18 cellular contexts compared by ENCODE assay signal in genomic region chr12:29153231-29153630, GRCh38. TPM values are rescaled to one million over a fixed set of nuclear protein-coding genes. Genes with fewer than 3 reads are reported as not detected.
DNase-seq lines count a peak whose midpoint lies in the region; FAIRE-seq and TF ChIP-seq lines count a peak whose summit lies in the region.
"Had no signal": no experiment of that assay in that cellular context is flagged by ENCODE, and none has a peak within 500 bp of the region (broad histone marks: within the 10 kb centered on the region; RNA-seq: fewer than 3 reads in every experiment).

No MANE protein-coding gene starts in this region.

- intact Hi-C loops in thyroid gland (cut with DNase I) (no loop called here), prostate gland (cut with DNase I) (no loop called here)

- WGBS in thyroid gland, 2 donors: 54 to 57% methylated on average over 3 of the region's 3 CpGs
- WGBS in prostate gland: 49% methylated on average over 3 of the region's 3 CpGs

- no peak for FAIRE-seq in GM19239 (lab: Jason Lieb, UNC)
- FAIRE-seq: small intestine had no signal

- H3K36me3 ChIP-seq in thyroid gland: no peaks in the 10 kb centered on the region
- H3K36me3 ChIP-seq in prostate gland: no peaks in the 10 kb centered on the region
- H3K36me3 ChIP-seq: gastrocnemius medialis, left lung, neural progenitor cell, WERI-Rb-1 had no signal

- DNase-seq in KBM-7: peak; percentile 31
- peak; percentile 60 for DNase-seq in RPMI8226
- peak; percentile 43 for DNase-seq in iPS-NIHi7 (ENCODE audit: extremely low spot score)
- no peak for DNase-seq in GM19239 (ENCODE audit: insufficient read length, low spot score)
- DNase-seq in thyroid gland: no peak
- no peak for DNase-seq in prostate gland (ENCODE audit: low spot score)
- DNase-seq in C1 segment of cervical spinal cord (lab: John Stamatoyannopoulos, UW): no peak
- DNase-seq: activated T-cell treated with anti-CD3 and anti-CD28 coated beads, Interleukin-2, amount 50 U/mL, for 4 hours; effector CD8-positive, alpha-beta T cell; gastrocnemius medialis; Kasumi-1; left lung; SIG-M5; small intestine; trophoblast cell; WERI-Rb-1 had no signal

- 0 out of 2 replicates have a peak, but pooled peaks have one; percentile 2 for TF ChIP-seq CTCF in 22Rv1 (IDR thresholded peaks at IDR 0.05)
- TF ChIP-seq CTCF in thyroid gland (IDR thresholded peaks at IDR 0.05): no peak
- no peak for TF ChIP-seq CTCF in prostate gland (IDR thresholded peaks at IDR 0.05)

- no peak for TF ChIP-seq POLR2A in thyroid gland (IDR thresholded peaks at IDR 0.05)
- no peak for TF ChIP-seq POLR2A in prostate gland (IDR thresholded peaks at IDR 0.05)

- H3K4me1 ChIP-seq in thyroid gland (no peaks in the 10 kb centered on the region), prostate gland (replicated peaks) (no peaks in the 10 kb centered on the region)

- in situ Hi-C loops in KBM-7 (cut with MboI; ENCODE audit: low pct_unique_long_range_greater_than_20kb, low sequenced_read_pairs): no loop called here

- H3K4me3 ChIP-seq in thyroid gland (replicated peaks in 1 of 3): no peak overlapping the region
- H3K4me3 ChIP-seq in prostate gland: no peak overlapping the region
- H3K4me3 ChIP-seq: gastrocnemius medialis, left lung, neural progenitor cell had no signal

- H3K9me3 ChIP-seq in thyroid gland (no peaks in the 10 kb centered on the region), prostate gland (no peaks in the 10 kb centered on the region)
- H3K9me3 ChIP-seq: gastrocnemius medialis, left lung had no signal

- H3K27me3 ChIP-seq in thyroid gland: no peaks in the 10 kb centered on the region
- H3K27me3 ChIP-seq in prostate gland (replicated peaks; ENCODE audit: insufficient read depth): no peaks in the 10 kb centered on the region

- H3K27ac ChIP-seq in 22Rv1: peak overlapping the region; percentile 31; the same call in 1 of the 2 replicates
- H3K27ac ChIP-seq in thyroid gland: no peak overlapping the region
- H3K27ac ChIP-seq in prostate gland: no peak overlapping the region
- H3K27ac ChIP-seq: gastrocnemius medialis, neural progenitor cell, WERI-Rb-1 had no signal

RNA-seq across cellular contexts. Expression of gene FAR2, which starts 4.2 kb away (rescaled TPM):
- total RNA-seq in thyroid gland (1 to 10 TPM; 3.2 to 9.1 (median 4.3) TPM), prostate gland (1 to 10 TPM; 3.1 to 7.2 TPM)

Comparison
In these comparisons a context has a peak if more than half of its experiments do, and no peak if none do; other contexts are left out.
1. DNase-seq: peak in KBM-7 (single experiment), RPMI8226 (single experiment) and iPS-NIHi7 (single experiment); none in GM19239 (single experiment), thyroid gland (0 of 2), prostate gland (single experiment) and C1 segment of cervical spinal cord (0 of 14).